ENCODE assay signal across 1 cellular context in genomic region chr17:62725791-62726249, GRCh38.
TF ChIP-seq lines count a peak whose summit lies in the region.

No MANE protein-coding gene starts in this region.

TF ChIP-seq in HEK293, 187 proteins besides CTCF, POLR2A, EP300 and RAD21 (continued from another document):
- TF ChIP-seq ZBTB26 (tag by site-specific recombination; optimal IDR thresholded peaks at IDR 0.05) (no peak), MEIS1 (CRISPR knock-in tag; IDR thresholded peaks at IDR 0.05; ENCODE audit: borderline replicate concordance) (no peak), ZNF830 (tag by site-specific recombination; IDR thresholded peaks at IDR 0.05; ENCODE audit: low read depth) (no peak), HOXD13 (CRISPR knock-in tag; IDR thresholded peaks at IDR 0.05; ENCODE audit: borderline replicate concordance) (peak; percentile 76; the same call in 1 of the 2 replicates), ZNF600 (tag by site-specific recombination; IDR thresholded peaks at IDR 0.05) (0 out of 2 replicates have a peak, but pooled peaks have one; percentile 15), IKZF3 (tag by site-specific recombination; IDR thresholded peaks at IDR 0.05) (no peak), ZSCAN18 (tag by site-specific recombination; IDR thresholded peaks at IDR 0.05) (no peak), ZBTB8A (tag by site-specific recombination; IDR thresholded peaks at IDR 0.05) (no peak), ZNF26 (tag by site-specific recombination; IDR thresholded peaks at IDR 0.05) (no peak), ZNF354C (tag by site-specific recombination; IDR thresholded peaks at IDR 0.05; ENCODE audit: borderline replicate concordance, low read depth) (no peak), ZNF16 (tag by site-specific recombination; IDR thresholded peaks at IDR 0.05; ENCODE audit: low read depth) (no peak), ZFP3 (tag by site-specific recombination; IDR thresholded peaks at IDR 0.05; ENCODE audit: low read depth) (no peak), ZNF626 (tag by site-specific recombination; IDR thresholded peaks at IDR 0.05) (no peak), ATF2 (tag by site-specific recombination; IDR thresholded peaks at IDR 0.05; ENCODE audit: low read depth) (peak; percentile 21; the same call in 1 of the 2 replicates), ZNF10 (tag by site-specific recombination; IDR thresholded peaks at IDR 0.05) (no peak), ZNF366 (tag by site-specific recombination; conservative IDR thresholded peaks at IDR 0.05) (peak; percentile 46; the same call in 1 of the 2 replicates), ZNF513 (tag by site-specific recombination; IDR thresholded peaks at IDR 0.05) (0 out of 2 replicates have a peak, but pooled peaks have one; percentile 26), BCL11B (tag by site-specific recombination; IDR thresholded peaks at IDR 0.05; ENCODE audit: low read depth) (no peak), ZNF629 (tag by site-specific recombination; IDR thresholded peaks at IDR 0.05) (peak; percentile 40; the same call in 1 of the 2 replicates), ZNF132 (tag by site-specific recombination; IDR thresholded peaks at IDR 0.05; ENCODE audit: borderline replicate concordance) (no peak), ZNF701 (tag by site-specific recombination; IDR thresholded peaks at IDR 0.05) (no peak)
